9 cellular contexts compared by ENCODE assay signal in the genomic region with DNA sequence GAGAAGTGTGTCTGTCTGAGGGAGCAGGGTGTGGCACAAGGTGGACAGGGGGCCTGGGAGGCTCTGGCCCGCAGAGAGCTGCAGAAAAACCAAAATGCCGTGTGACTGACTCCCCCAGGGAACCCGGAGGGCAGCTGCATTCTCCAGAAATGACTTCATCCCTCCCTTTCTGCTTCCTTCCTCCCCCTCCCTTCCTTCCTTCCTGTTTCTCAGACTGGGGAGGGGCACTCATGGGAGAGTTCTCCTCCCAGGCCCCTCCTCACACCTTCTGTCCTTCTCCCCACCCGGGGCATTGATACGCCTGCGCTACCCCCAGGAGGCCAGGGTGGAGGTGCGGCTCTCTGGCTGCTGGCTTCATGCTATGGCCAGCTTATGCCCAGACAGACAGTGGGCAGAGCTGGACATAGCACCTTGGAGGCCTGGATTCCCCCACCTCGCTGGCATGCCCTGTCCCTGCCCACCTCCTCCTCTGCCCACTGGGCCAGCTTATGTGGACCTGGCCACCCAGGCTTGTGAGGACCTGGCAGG. TPM values are rescaled to one million over a fixed set of nuclear protein-coding genes. Genes with fewer than 3 reads are reported as not detected.
DNase-seq lines count a peak whose midpoint lies in the region; TF ChIP-seq lines count a peak whose summit lies in the region.
"Had no signal": no experiment of that assay in that cellular context is flagged by ENCODE, and none has a peak within 500 bp of the region (broad histone marks: within the 10 kb centered on the region; RNA-seq: fewer than 3 reads in every experiment).

No MANE protein-coding gene starts in this region.

- H3K4me1 Mint-ChIP-seq in activated naive CD8-positive, alpha-beta T cell treated with anti-CD3 and anti-CD28 coated beads for 36 hours, result peaks cover 33% of the 10 kb centered on the region
- H3K4me1 Mint-ChIP-seq in nephron progenitor cell, result peaks cover 8% of the 10 kb centered on the region

- H3K27me3 ChIP-seq in AG04450 (ENCODE audit: control insufficient read depth, insufficient read depth, low read length), result no peaks in the 10 kb centered on the region

- peak overlapping the region; percentile 16 for H3K4me3 Mint-ChIP-seq in activated naive CD8-positive, alpha-beta T cell treated with anti-CD3 and anti-CD28 coated beads for 36 hours
- H3K4me3 Mint-ChIP-seq in nephron progenitor cell, result no peak overlapping the region

- no peaks in the 10 kb centered on the region for H3K9me3 Mint-ChIP-seq in activated naive CD8-positive, alpha-beta T cell treated with anti-CD3 and anti-CD28 coated beads for 36 hours
- no peaks in the 10 kb centered on the region for H3K9me3 Mint-ChIP-seq in nephron progenitor cell

- H3K27ac Mint-ChIP-seq in activated naive CD8-positive, alpha-beta T cell treated with anti-CD3 and anti-CD28 coated beads for 36 hours, result peak overlapping the region; percentile 49
- H3K27ac Mint-ChIP-seq in nephron progenitor cell, result no peak overlapping the region

- peak; percentile 44 for DNase-seq in AG04450 (ENCODE audit: low read depth, low spot score)
- DNase-seq in HS-27A (ENCODE audit: low read depth), result peak; percentile 97
- no peak for DNase-seq in activated naive CD8-positive, alpha-beta T cell treated with anti-CD3 and anti-CD28 coated beads for 36 hours
- peak; percentile 57 for DNase-seq in iPS DF 19.7 (ENCODE audit: low read depth, low spot score)
- DNase-seq in stromal cell of bone marrow (ENCODE audit: low read depth), result peak; percentile 67
- DNase-seq in stimulated activated CD4-positive, alpha-beta T cell treated with anti-CD3 and anti-CD28 coated beads, Interleukin-2, amount 100 ng/mL, for 24 hours, result no peak
- no peak for DNase-seq in HEK293T (ENCODE audit: extremely low spot score)
- no peak for DNase-seq in nephron progenitor cell

- no peaks in the 10 kb centered on the region for H3K36me3 Mint-ChIP-seq in activated naive CD8-positive, alpha-beta T cell treated with anti-CD3 and anti-CD28 coated beads for 36 hours
- H3K36me3 Mint-ChIP-seq in nephron progenitor cell (ENCODE audit: low read depth), result no peaks in the 10 kb centered on the region

- no peaks in the 10 kb centered on the region for H3K27me3 Mint-ChIP-seq in activated naive CD8-positive, alpha-beta T cell treated with anti-CD3 and anti-CD28 coated beads for 36 hours
- H3K27me3 Mint-ChIP-seq in nephron progenitor cell (ENCODE audit: low read depth, poor library complexity), result peaks cover 7% of the 10 kb centered on the region

- POLR2A ChIA-PET in AG04450 (lab: Yijun Ruan, JAX) (interaction anchor here (0.6 to 0.7 kb wide), 4 partner anchors 14 to 76 kb away, joined by 3 to 4 read pairs (median 3); no protein-coding TSS in a partner anchor), HEK293T (lab: Yijun Ruan, JAX) (interaction anchor here (0.5 kb wide), 1 partner anchor 459 kb away, joined by 3 read pairs; no protein-coding TSS in a partner anchor)

- TF ChIP-seq CTCF in AG04450 (IDR thresholded peaks at IDR 0.05; ENCODE audit: low read depth, low read length) (no peak), nephron progenitor cell (IDR thresholded peaks at IDR 0.05) (no peak)

- no peaks in the 10 kb centered on the region; the same call in 1 of the 2 replicates for H3K9me3 ChIP-seq in AG04450 (ENCODE audit: control insufficient read depth, insufficient read depth, low read length)

- CTCF ChIA-PET in AG04450 (lab: Charles Lee), result interaction anchor here (0.6 to 0.9 kb wide), 2 partner anchors 12 to 46 kb away, joined by 3 read pairs; no protein-coding TSS in a partner anchor
- CTCF ChIA-PET in HEK293T (lab: Yijun Ruan, JAX), result interaction anchor here (1.7 kb wide), 1 partner anchor 46 kb away, joined by 5 read pairs; no protein-coding TSS in a partner anchor

- H3K4me3 ChIP-seq in AG04450 (ENCODE audit: low read depth, low read length), result no peak overlapping the region

- H3K27ac ChIP-seq in AG04450 (ENCODE audit: low read depth, low read length), result peak overlapping the region; percentile 77

TF ChIP-seq in HEK293T, 16 proteins besides CTCF, POLR2A, EP300 and RAD21:
- no peak for TF ChIP-seq ZNF384 (IDR thresholded peaks at IDR 0.05)
- TF ChIP-seq CTBP1 (IDR thresholded peaks at IDR 0.05; ENCODE audit: borderline replicate concordance), result no peak
- no peak for TF ChIP-seq FOXK2 (IDR thresholded peaks at IDR 0.05)
- TF ChIP-seq SUZ12 (IDR thresholded peaks at IDR 0.05), result no peak
- no peak for TF ChIP-seq ARNT (IDR thresholded peaks at IDR 0.05)
- TF ChIP-seq L3MBTL2 (conservative IDR thresholded peaks at IDR 0.05), result no peak
- no peak for TF ChIP-seq BHLHE40 (IDR thresholded peaks at IDR 0.05; ENCODE audit: borderline replicate concordance)
- no peak for TF ChIP-seq SP1 (IDR thresholded peaks at IDR 0.05)
- no peak for TF ChIP-seq TARDBP (IDR thresholded peaks at IDR 0.05)
- TF ChIP-seq, protein P1, sequence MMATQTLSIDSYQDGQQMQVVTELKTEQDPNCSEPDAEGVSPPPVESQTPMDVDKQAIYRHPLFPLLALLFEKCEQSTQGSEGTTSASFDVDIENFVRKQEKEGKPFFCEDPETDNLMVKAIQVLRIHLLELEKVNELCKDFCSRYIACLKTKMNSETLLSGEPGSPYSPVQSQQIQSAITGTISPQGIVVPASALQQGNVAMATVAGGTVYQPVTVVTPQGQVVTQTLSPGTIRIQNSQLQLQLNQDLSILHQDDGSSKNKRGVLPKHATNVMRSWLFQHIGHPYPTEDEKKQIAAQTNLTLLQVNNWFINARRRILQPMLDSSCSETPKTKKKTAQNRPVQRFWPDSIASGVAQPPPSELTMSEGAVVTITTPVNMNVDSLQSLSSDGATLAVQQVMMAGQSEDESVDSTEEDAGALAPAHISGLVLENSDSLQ (IDR thresholded peaks at IDR 0.05), result no peak
- no peak for TF ChIP-seq LEF1 (IDR thresholded peaks at IDR 0.05; ENCODE audit: borderline replicate concordance)

RNA-seq across cellular contexts. Expression of a gene that starts 8.2 kb away (rescaled TPM):
- polyA plus RNA-seq in AG04450 (2011; rRNA removed), result not detected in 2 replicates
- polyA minus RNA-seq in AG04450 (2011; rRNA and poly(A)+ RNA removed), result not detected in 2 replicates
- not detected for total RNA-seq in activated naive CD8-positive, alpha-beta T cell treated with anti-CD3 and anti-CD28 coated beads for 36 hours
- total RNA-seq: glomerular endothelial cell had no signal

RNA-seq across cellular contexts. Expression of a gene that starts 37.5 kb away (rescaled TPM):
- polyA plus RNA-seq in AG04450 (2011; rRNA removed), result 6.3 and 8.7 TPM in 2 replicates
- polyA minus RNA-seq in AG04450 (2011; rRNA and poly(A)+ RNA removed), result 11.4 and 15.3 TPM in 2 replicates
- total RNA-seq in activated naive CD8-positive, alpha-beta T cell treated with anti-CD3 and anti-CD28 coated beads for 36 hours, result 10 to 100 TPM; 14.6 to 15.8 TPM

Comparison
In these comparisons a context has a peak if more than half of its experiments do, and no peak if none do; other contexts are left out.
1. DNase-seq: peak in AG04450 (single experiment), HS-27A (single experiment), iPS DF 19.7 (single experiment) and stromal cell of bone marrow (single experiment); none in activated naive CD8-positive, alpha-beta T cell treated with anti-CD3 and anti-CD28 coated beads for 36 hours (single experiment), stimulated activated CD4-positive, alpha-beta T cell treated with anti-CD3 and anti-CD28 coated beads, Interleukin-2, amount 100 ng/mL, for 24 hours (0 of 2), HEK293T (single experiment) and nephron progenitor cell (single experiment).